ENCODE assay signal across 18 cellular contexts in the genomic region with DNA sequence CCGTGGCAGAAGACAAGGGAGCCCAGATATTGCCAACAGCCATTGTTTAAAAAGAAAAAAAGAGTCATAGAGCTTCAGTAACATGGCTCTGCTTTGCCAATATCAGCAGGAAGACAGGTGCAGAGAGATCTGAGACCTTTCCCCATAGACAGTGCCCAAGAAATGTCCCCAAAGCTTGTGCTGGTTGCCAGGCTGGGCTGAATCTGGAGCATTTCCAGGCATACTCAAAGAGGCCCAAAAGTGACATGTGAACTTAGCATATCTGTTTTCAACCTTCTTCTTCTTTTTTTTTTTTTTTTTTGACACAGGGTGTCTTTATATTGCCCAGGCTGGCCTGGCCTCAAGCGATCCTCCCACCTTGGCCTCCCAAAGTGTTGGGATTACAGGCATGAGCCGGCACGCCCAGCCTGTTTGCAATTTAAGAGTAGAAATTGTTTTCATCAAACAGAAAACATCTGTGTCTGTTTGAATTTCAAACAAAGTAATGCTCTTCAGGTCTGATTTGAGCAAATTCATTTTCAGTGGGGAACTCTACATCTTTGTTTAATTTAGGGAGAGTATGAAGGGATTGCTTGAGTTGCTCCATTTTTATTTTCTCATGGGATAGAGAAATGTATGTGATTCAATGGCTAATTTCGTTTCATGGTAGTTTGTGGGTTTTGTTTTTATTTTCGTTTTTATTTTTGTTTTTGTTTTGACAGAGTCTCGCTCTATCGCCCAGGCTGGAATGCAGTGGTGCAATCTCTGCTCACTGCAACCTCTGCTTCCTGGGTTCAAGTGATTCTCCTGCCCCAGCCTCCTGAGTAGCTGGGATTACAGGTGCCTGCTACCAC. TPM values are rescaled to one million over a fixed set of nuclear protein-coding genes. Genes with fewer than 3 reads are reported as not detected.
"Had no signal": no experiment of that assay in that cellular context is flagged by ENCODE, and none has a peak within 500 bp of the region (broad histone marks: within the 10 kb centered on the region; RNA-seq: fewer than 3 reads in every experiment).

No MANE protein-coding gene starts in this region.

- H3K36me3 Mint-ChIP-seq: immature natural killer cell had no signal

- ATAC-seq: activated CD4-positive, CD25-positive, alpha-beta regulatory T cell treated with anti-CD3 and anti-CD28 coated beads, Interleukin-2, amount 50 U/mL, for 24 hours; activated CD8-positive, alpha-beta memory T cell treated with anti-CD3 and anti-CD28 coated beads, Interleukin-2, amount 10 ng/mL, durations not matched to agents 7 days and 5 days; activated T-cell treated with anti-CD3 and anti-CD28 coated beads, Interleukin-2, amount 50 U/mL, for 4 hours; left colon; naive thymus-derived CD4-positive, alpha-beta T cell had no signal

- H3K27ac ChIP-seq: colonic mucosa, foreskin keratinocyte, neutrophil, right atrium auricular region, skin epidermis, stomach, thoracic aorta, vagina had no signal

- H3K9me3 ChIP-seq: colonic mucosa, neutrophil, right atrium auricular region, stomach, thoracic aorta, vagina had no signal

- H3K4me3 Mint-ChIP-seq: activated CD8-positive, alpha-beta memory T cell treated with anti-CD3 and anti-CD28 coated beads, Interleukin-2, amount 10 ng/mL, durations not matched to agents 7 days and 5 days; activated T-cell treated with anti-CD3 and anti-CD28 coated beads, Interleukin-2, amount 50 U/mL, for 4 hours; immature natural killer cell; naive thymus-derived CD4-positive, alpha-beta T cell had no signal

- H3K4me3 ChIP-seq: colonic mucosa, right atrium auricular region, skin epidermis, stomach, thoracic aorta, vagina had no signal

- H3K4me1 Mint-ChIP-seq: immature natural killer cell had no signal

- H3K27ac Mint-ChIP-seq: activated CD8-positive, alpha-beta memory T cell treated with anti-CD3 and anti-CD28 coated beads, Interleukin-2, amount 10 ng/mL, durations not matched to agents 7 days and 5 days; immature natural killer cell had no signal

- H3K36me3 ChIP-seq: colonic mucosa, neutrophil, right atrium auricular region, stomach, thoracic aorta, vagina had no signal

- H3K27me3 ChIP-seq: colonic mucosa, foreskin keratinocyte, neutrophil, right atrium auricular region, stomach, vagina had no signal

- H3K4me1 ChIP-seq: colonic mucosa, right atrium auricular region, vagina had no signal

- H3K27me3 Mint-ChIP-seq: activated CD8-positive, alpha-beta memory T cell treated with anti-CD3 and anti-CD28 coated beads, Interleukin-2, amount 10 ng/mL, durations not matched to agents 7 days and 5 days had no signal

- H3K9me3 Mint-ChIP-seq: activated T-cell treated with anti-CD3 and anti-CD28 coated beads, Interleukin-2, amount 50 U/mL, for 4 hours; immature natural killer cell had no signal

- DNase-seq: activated CD4-positive, alpha-beta T cell treated with anti-CD3 and anti-CD28 coated beads, Interleukin-2, amount 50 U/mL, for 4 hours; activated CD8-positive, alpha-beta memory T cell treated with anti-CD3 and anti-CD28 coated beads, Interleukin-2, amount 10 ng/mL, durations not matched to agents 7 days and 5 days; activated T-cell treated with anti-CD3 and anti-CD28 coated beads, Interleukin-2, amount 50 U/mL, for 4 hours; colonic mucosa; effector CD8-positive, alpha-beta T cell; immature natural killer cell; left colon; naive thymus-derived CD4-positive, alpha-beta T cell; posterior cingulate gyrus; stomach had no signal

RNA-seq across cellular contexts. Expression of a gene that starts 56.6 kb away (rescaled TPM):
- total RNA-seq: lung microvascular endothelial cell had no signal
